In the genomic region with DNA sequence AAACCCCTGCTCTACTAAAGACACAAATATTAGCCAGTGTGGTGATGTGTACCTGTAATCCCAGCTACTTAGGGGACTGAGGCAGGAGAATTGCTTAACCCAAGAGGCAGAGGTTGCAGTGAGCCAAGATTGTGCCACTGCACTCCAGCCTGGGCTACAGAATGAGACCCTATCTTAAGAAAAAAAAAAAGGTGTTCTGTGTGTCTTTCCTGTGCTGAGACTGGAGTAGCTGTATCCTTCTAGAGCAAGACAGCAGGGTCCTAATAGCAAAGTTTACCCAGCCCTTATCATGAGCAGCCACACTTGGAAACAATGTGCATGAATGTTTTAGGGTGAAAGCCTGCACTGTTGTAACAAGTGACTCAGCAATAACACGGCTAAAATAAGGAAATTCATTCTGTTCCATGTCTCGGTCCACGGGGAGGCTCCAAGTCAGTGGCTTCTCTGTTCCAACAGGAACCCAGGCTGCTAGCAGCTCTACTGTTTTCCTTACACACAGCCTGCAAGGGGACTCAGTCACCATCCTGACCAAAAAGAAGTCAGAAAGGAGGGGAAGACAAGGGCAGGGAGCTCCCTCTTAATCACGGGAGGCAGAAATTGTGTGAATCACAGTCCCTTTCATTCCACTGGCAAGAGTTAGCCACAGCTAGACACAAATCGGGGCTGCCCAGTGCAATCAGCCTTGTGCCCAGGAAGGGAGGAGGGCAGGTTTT, we compare ENCODE assay signal across 1 cellular context.
TF ChIP-seq lines count a peak whose summit lies in the region.

No MANE protein-coding gene starts in this region.

TF ChIP-seq in K562, 482 proteins besides CTCF, POLR2A, EP300 and RAD21 (continued from another document and continues in another):
- TF ChIP-seq RBM25 (IDR thresholded peaks at IDR 0.05; ENCODE audit: low read depth, low read length, severe bottlenecking) (no peak), RCOR1 (IDR thresholded peaks at IDR 0.05; ENCODE audit: borderline replicate concordance in 1 of 2, low read depth in 2 of 2, low read length in 2 of 2) (peak in 1 of 2 experiments; percentile 94; a peak in 2 of 4 replicates), MYC (IDR thresholded peaks at IDR 0.05; ENCODE audit: low read depth, low read length) (peak; percentile 72), MYC (CRISPR knock-in tag; IDR thresholded peaks at IDR 0.05; ENCODE audit: borderline replicate concordance, low read depth) (no peak), ZNF507 (tag; conservative IDR thresholded peaks at IDR 0.05) (no peak), FOS (IDR thresholded peaks at IDR 0.05; ENCODE audit: extremely low read depth, insufficient read length) (peak; percentile 35), SIRT6 (IDR thresholded peaks at IDR 0.05; ENCODE audit: low read depth, low read length) (no peak), ZNF75A (CRISPR knock-in tag; IDR thresholded peaks at IDR 0.05) (no peak), KHSRP (IDR thresholded peaks at IDR 0.05) (0 out of 2 replicates have a peak, but pooled peaks have one; percentile 31), KAT2B (IDR thresholded peaks at IDR 0.05; ENCODE audit: low read depth, low read length) (no peak), ZNF133 (CRISPR knock-in tag; IDR thresholded peaks at IDR 0.05) (no peak), ARID1B (IDR thresholded peaks at IDR 0.05) (peak; percentile 99), SRSF1 (IDR thresholded peaks at IDR 0.05; ENCODE audit: low read depth, low read length) (no peak), TCF3 (CRISPR knock-in tag; IDR thresholded peaks at IDR 0.05) (peak; percentile 96), ESRRA (IDR thresholded peaks at IDR 0.05; ENCODE audit: borderline replicate concordance, low read depth) (0 out of 2 replicates have a peak, but pooled peaks have one; percentile 17), SP1 (CRISPR knock-in tag; IDR thresholded peaks at IDR 0.05) (no peak), ZNF165 (CRISPR knock-in tag; IDR thresholded peaks at IDR 0.05; ENCODE audit: borderline replicate concordance) (no peak), SAFB2 (IDR thresholded peaks at IDR 0.05; ENCODE audit: borderline replicate concordance, low read depth, low read length, severe bottlenecking) (no peak), ZNF239 (CRISPR knock-in tag; IDR thresholded peaks at IDR 0.05) (no peak), ZNF124 (CRISPR knock-in tag; IDR thresholded peaks at IDR 0.05) (no peak), C11orf30 (IDR thresholded peaks at IDR 0.05; ENCODE audit: low read depth) (peak; percentile 99), KLF16 (IDR thresholded peaks at IDR 0.05) (peak; percentile 77; the same call in 1 of the 2 replicates), NR2C1 (IDR thresholded peaks at IDR 0.05) (no peak), NR2C1 (tag; IDR thresholded peaks at IDR 0.05) (no peak), ZNF274 (IDR thresholded peaks at IDR 0.05; ENCODE audit: borderline replicate concordance, low read depth, low read length) (no peak), TCF7 (IDR thresholded peaks at IDR 0.05; ENCODE audit: borderline replicate concordance) (no peak), NR2F6 (CRISPR knock-in tag; IDR thresholded peaks at IDR 0.05) (no peak), LARP7 (IDR thresholded peaks at IDR 0.05) (no peak), ARHGAP35 (IDR thresholded peaks at IDR 0.05; ENCODE audit: partially characterized antibody) (no peak), ZFPM2 (CRISPR knock-in tag; IDR thresholded peaks at IDR 0.05) (no peak), ARID2 (IDR thresholded peaks at IDR 0.05) (no peak), STAT5A (IDR thresholded peaks at IDR 0.05; ENCODE audit: borderline replicate concordance, low read length) (peak; percentile 80), HIVEP1 (CRISPR knock-in tag; IDR thresholded peaks at IDR 0.05) (no peak), ZNF146 (CRISPR knock-in tag; IDR thresholded peaks at IDR 0.05; ENCODE audit: unreplicated experiment) (no peak), E2F3 (CRISPR knock-in tag; IDR thresholded peaks at IDR 0.05) (no peak), ZNF644 (tag; IDR thresholded peaks at IDR 0.05; ENCODE audit: low read depth) (0 out of 2 replicates have a peak, but pooled peaks have one; percentile 33), ZNF707 (CRISPR knock-in tag; conservative IDR thresholded peaks at IDR 0.05) (no peak), RFX1 (IDR thresholded peaks at IDR 0.05) (no peak), NUFIP1 (IDR thresholded peaks at IDR 0.05; ENCODE audit: partially characterized antibody) (no peak), U2AF2 (optimal IDR thresholded peaks at IDR 0.05; ENCODE audit: low read depth, low read length) (no peak), ADNP (tag; IDR thresholded peaks at IDR 0.05) (peak; percentile 61), RFX7 (CRISPR knock-in tag; IDR thresholded peaks at IDR 0.05) (no peak), MECOM (CRISPR knock-in tag; IDR thresholded peaks at IDR 0.05) (no peak), MBD2 (IDR thresholded peaks at IDR 0.05; ENCODE audit: borderline replicate concordance, low read depth) (peak; percentile 73; the same call in 1 of the 2 replicates), GABPB1 (CRISPR knock-in tag; IDR thresholded peaks at IDR 0.05) (no peak), TCFL5 (CRISPR knock-in tag; conservative IDR thresholded peaks at IDR 0.05) (no peak), MEF2D (tag; conservative IDR thresholded peaks at IDR 0.05; ENCODE audit: low read depth) (peak; percentile 50; the same call in 1 of the 2 replicates)
- TF ChIP-seq, protein P1, sequence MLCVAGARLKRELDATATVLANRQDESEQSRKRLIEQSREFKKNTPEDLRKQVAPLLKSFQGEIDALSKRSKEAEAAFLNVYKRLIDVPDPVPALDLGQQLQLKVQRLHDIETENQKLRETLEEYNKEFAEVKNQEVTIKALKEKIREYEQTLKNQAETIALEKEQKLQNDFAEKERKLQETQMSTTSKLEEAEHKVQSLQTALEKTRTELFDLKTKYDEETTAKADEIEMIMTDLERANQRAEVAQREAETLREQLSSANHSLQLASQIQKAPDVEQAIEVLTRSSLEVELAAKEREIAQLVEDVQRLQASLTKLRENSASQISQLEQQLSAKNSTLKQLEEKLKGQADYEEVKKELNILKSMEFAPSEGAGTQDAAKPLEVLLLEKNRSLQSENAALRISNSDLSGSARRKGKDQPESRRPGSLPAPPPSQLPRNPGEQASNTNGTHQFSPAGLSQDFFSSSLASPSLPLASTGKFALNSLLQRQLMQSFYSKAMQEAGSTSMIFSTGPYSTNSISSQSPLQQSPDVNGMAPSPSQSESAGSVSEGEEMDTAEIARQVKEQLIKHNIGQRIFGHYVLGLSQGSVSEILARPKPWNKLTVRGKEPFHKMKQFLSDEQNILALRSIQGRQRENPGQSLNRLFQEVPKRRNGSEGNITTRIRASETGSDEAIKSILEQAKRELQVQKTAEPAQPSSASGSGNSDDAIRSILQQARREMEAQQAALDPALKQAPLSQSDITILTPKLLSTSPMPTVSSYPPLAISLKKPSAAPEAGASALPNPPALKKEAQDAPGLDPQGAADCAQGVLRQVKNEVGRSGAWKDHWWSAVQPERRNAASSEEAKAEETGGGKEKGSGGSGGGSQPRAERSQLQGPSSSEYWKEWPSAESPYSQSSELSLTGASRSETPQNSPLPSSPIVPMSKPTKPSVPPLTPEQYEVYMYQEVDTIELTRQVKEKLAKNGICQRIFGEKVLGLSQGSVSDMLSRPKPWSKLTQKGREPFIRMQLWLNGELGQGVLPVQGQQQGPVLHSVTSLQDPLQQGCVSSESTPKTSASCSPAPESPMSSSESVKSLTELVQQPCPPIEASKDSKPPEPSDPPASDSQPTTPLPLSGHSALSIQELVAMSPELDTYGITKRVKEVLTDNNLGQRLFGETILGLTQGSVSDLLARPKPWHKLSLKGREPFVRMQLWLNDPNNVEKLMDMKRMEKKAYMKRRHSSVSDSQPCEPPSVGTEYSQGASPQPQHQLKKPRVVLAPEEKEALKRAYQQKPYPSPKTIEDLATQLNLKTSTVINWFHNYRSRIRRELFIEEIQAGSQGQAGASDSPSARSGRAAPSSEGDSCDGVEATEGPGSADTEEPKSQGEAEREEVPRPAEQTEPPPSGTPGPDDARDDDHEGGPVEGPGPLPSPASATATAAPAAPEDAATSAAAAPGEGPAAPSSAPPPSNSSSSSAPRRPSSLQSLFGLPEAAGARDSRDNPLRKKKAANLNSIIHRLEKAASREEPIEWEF (CRISPR knock-in tag; IDR thresholded peaks at IDR 0.05), result no peak
- TF ChIP-seq, protein P2, sequence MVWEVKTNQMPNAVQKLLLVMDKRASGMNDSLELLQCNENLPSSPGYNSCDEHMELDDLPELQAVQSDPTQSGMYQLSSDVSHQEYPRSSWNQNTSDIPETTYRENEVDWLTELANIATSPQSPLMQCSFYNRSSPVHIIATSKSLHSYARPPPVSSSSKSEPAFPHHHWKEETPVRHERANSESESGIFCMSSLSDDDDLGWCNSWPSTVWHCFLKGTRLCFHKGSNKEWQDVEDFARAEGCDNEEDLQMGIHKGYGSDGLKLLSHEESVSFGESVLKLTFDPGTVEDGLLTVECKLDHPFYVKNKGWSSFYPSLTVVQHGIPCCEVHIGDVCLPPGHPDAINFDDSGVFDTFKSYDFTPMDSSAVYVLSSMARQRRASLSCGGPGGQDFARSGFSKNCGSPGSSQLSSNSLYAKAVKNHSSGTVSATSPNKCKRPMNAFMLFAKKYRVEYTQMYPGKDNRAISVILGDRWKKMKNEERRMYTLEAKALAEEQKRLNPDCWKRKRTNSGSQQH (CRISPR knock-in tag; IDR thresholded peaks at IDR 0.05), result no peak
- TF ChIP-seq, protein P3, sequence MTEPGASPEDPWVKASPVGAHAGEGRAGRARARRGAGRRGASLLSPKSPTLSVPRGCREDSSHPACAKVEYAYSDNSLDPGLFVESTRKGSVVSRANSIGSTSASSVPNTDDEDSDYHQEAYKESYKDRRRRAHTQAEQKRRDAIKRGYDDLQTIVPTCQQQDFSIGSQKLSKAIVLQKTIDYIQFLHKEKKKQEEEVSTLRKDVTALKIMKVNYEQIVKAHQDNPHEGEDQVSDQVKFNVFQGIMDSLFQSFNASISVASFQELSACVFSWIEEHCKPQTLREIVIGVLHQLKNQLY (CRISPR knock-in tag; conservative IDR thresholded peaks at IDR 0.05), result no peak
- TF ChIP-seq, protein P4, sequence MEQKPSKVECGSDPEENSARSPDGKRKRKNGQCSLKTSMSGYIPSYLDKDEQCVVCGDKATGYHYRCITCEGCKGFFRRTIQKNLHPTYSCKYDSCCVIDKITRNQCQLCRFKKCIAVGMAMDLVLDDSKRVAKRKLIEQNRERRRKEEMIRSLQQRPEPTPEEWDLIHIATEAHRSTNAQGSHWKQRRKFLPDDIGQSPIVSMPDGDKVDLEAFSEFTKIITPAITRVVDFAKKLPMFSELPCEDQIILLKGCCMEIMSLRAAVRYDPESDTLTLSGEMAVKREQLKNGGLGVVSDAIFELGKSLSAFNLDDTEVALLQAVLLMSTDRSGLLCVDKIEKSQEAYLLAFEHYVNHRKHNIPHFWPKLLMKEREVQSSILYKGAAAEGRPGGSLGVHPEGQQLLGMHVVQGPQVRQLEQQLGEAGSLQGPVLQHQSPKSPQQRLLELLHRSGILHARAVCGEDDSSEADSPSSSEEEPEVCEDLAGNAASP (IDR thresholded peaks at IDR 0.05), result no peak
- TF ChIP-seq, protein P5, sequence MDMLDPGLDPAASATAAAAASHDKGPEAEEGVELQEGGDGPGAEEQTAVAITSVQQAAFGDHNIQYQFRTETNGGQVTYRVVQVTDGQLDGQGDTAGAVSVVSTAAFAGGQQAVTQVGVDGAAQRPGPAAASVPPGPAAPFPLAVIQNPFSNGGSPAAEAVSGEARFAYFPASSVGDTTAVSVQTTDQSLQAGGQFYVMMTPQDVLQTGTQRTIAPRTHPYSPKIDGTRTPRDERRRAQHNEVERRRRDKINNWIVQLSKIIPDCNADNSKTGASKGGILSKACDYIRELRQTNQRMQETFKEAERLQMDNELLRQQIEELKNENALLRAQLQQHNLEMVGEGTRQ (CRISPR knock-in tag; IDR thresholded peaks at IDR 0.05), result no peak
- TF ChIP-seq, protein P6, sequence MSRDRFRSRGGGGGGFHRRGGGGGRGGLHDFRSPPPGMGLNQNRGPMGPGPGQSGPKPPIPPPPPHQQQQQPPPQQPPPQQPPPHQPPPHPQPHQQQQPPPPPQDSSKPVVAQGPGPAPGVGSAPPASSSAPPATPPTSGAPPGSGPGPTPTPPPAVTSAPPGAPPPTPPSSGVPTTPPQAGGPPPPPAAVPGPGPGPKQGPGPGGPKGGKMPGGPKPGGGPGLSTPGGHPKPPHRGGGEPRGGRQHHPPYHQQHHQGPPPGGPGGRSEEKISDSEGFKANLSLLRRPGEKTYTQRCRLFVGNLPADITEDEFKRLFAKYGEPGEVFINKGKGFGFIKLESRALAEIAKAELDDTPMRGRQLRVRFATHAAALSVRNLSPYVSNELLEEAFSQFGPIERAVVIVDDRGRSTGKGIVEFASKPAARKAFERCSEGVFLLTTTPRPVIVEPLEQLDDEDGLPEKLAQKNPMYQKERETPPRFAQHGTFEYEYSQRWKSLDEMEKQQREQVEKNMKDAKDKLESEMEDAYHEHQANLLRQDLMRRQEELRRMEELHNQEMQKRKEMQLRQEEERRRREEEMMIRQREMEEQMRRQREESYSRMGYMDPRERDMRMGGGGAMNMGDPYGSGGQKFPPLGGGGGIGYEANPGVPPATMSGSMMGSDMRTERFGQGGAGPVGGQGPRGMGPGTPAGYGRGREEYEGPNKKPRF (IDR thresholded peaks at IDR 0.05; ENCODE audit: low read depth, low read length), result no peak
- TF ChIP-seq, protein P7, sequence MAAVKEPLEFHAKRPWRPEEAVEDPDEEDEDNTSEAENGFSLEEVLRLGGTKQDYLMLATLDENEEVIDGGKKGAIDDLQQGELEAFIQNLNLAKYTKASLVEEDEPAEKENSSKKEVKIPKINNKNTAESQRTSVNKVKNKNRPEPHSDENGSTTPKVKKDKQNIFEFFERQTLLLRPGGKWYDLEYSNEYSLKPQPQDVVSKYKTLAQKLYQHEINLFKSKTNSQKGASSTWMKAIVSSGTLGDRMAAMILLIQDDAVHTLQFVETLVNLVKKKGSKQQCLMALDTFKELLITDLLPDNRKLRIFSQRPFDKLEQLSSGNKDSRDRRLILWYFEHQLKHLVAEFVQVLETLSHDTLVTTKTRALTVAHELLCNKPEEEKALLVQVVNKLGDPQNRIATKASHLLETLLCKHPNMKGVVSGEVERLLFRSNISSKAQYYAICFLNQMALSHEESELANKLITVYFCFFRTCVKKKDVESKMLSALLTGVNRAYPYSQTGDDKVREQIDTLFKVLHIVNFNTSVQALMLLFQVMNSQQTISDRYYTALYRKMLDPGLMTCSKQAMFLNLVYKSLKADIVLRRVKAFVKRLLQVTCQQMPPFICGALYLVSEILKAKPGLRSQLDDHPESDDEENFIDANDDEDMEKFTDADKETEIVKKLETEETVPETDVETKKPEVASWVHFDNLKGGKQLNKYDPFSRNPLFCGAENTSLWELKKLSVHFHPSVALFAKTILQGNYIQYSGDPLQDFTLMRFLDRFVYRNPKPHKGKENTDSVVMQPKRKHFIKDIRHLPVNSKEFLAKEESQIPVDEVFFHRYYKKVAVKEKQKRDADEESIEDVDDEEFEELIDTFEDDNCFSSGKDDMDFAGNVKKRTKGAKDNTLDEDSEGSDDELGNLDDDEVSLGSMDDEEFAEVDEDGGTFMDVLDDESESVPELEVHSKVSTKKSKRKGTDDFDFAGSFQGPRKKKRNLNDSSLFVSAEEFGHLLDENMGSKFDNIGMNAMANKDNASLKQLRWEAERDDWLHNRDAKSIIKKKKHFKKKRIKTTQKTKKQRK (IDR thresholded peaks at IDR 0.05; ENCODE audit: borderline replicate concordance, low read depth, low read length), result no peak
- TF ChIP-seq, protein P8, sequence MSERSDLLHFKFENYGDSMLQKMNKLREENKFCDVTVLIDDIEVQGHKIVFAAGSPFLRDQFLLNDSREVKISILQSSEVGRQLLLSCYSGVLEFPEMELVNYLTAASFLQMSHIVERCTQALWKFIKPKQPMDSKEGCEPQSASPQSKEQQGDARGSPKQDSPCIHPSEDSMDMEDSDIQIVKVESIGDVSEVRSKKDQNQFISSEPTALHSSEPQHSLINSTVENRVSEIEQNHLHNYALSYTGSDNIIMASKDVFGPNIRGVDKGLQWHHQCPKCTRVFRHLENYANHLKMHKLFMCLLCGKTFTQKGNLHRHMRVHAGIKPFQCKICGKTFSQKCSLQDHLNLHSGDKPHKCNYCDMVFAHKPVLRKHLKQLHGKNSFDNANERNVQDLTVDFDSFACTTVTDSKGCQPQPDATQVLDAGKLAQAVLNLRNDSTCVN (CRISPR knock-in tag; IDR thresholded peaks at IDR 0.05), result no peak
